31 cellular contexts compared by ENCODE assay signal in the genomic region with DNA sequence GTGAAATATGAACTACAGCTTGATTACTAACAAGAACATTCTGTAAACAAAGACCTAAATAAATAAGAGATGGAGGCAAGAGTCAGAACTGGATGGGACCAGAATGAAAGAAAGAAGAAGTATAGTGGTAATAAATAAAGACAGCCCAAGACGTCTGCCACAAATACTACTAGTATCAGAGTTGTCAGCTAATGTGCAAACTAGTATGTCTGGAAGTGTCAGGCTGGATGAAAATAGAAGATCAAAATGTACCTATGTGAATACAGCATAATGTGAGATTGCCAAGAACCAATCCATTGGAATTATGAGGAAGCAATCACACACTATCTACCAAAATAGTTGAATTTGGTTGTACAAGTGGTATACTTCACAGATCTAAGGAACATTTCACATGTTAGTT.
A peak's percentile ranks its signal among the peaks of the same experiment; 100 is the strongest.
DNase-seq lines count a peak whose midpoint lies in the region; ATAC-seq, FAIRE-seq and TF ChIP-seq lines count a peak whose summit lies in the region.
"Had no signal": no experiment of that assay in that cellular context is flagged by ENCODE, and none has a peak within 500 bp of the region (broad histone marks: within the 10 kb centered on the region; RNA-seq: fewer than 3 reads in every experiment).

No MANE protein-coding gene starts in this region.

- no peaks in the 10 kb centered on the region for H3K27me3 ChIP-seq in GM12878 (replicated peaks in 1 of 2; ENCODE audit: control insufficient read depth in 2 of 2, insufficient read depth in 2 of 2, low read length in 1 of 2)
- peaks cover 3% of the 10 kb centered on the region for H3K27me3 ChIP-seq in neural cell (ENCODE audit: insufficient read depth, low read depth, low read length)
- H3K27me3 ChIP-seq: BE2C; BLaER1; BLaER1 treated with 17β-estradiol and CSF1 and Interleukin-3, amounts not matched to agents 10 nM and 100 nM had no signal

- no peak overlapping the region for H3K27ac ChIP-seq in GM12878 (ENCODE audit: control insufficient read depth, insufficient read depth)
- no peak overlapping the region for H3K27ac ChIP-seq in neural cell (ENCODE audit: low read length)
- H3K27ac ChIP-seq: 22Rv1; A549; BLaER1; BLaER1 treated with 17β-estradiol and CSF1 and Interleukin-3, amounts not matched to agents 10 nM and 100 nM; C4-2B had no signal

- no peaks in the 10 kb centered on the region for H3K9me3 ChIP-seq in GM12878 (replicated peaks; ENCODE audit: control insufficient read depth, insufficient read depth, low read length)
- H3K9me3 ChIP-seq in neural cell (ENCODE audit: low read length) = no peaks in the 10 kb centered on the region
- H3K9me3 ChIP-seq: A549; BE2C; BLaER1; BLaER1 treated with 17β-estradiol and CSF1 and Interleukin-3, amounts not matched to agents 10 nM and 100 nM; Caco-2 had no signal

- ATAC-seq in GM12878 = no peak
- ATAC-seq: A549; CD8-positive, alpha-beta T cell had no signal

- TF ChIP-seq EP300 in GM12878 (IDR thresholded peaks at IDR 0.05; ENCODE audit: borderline replicate concordance in 1 of 2, control insufficient read depth in 1 of 2, low read depth in 2 of 2, low read length in 2 of 2) (no peak), neural cell (conservative IDR thresholded peaks at IDR 0.05; ENCODE audit: poor library complexity, severe bottlenecking) (peak; percentile 57)

- H3K79me2 ChIP-seq in GM12878 (ENCODE audit: control insufficient read depth, insufficient read depth, low read length) (no peaks in the 10 kb centered on the region), neural cell (replicated peaks; ENCODE audit: insufficient read depth, low read length) (no peaks in the 10 kb centered on the region)

- DNase-seq in GM12878 (ENCODE audit: low read depth, low spot score) (no peak), NCI-H82 (lab: John Stamatoyannopoulos, UW) (no peak), ureter (ENCODE audit: low spot score) (no peak)
- DNase-seq: 8988T; ACHN; AML-193; BE2C; C1 segment of cervical spinal cord; Caco-2; Calu3; CD4-positive, alpha-beta memory T cell; CD4-positive, alpha-beta T cell; CD4-positive, CD25-positive, alpha-beta regulatory T cell; CD8-positive, alpha-beta memory T cell; CD8-positive, alpha-beta T cell; COR-L47; DMS 273 treated with DMSO at 0.1 percent for 48 hours; DMS153; DMS53; DMS79; DMS79 treated with DMSO at 0.1 percent for 48 hours; DND-41; EL had no signal

- H4K20me1 ChIP-seq in GM12878 (ENCODE audit: control insufficient read depth, insufficient read depth) (no peaks in the 10 kb centered on the region), neural cell (ENCODE audit: insufficient read depth) (no peaks in the 10 kb centered on the region)
- H4K20me1 ChIP-seq: BLaER1; BLaER1 treated with 17β-estradiol and CSF1 and Interleukin-3, amounts not matched to agents 10 nM and 100 nM had no signal

- TF ChIP-seq RAD21 in GM12878 (IDR thresholded peaks at IDR 0.05; ENCODE audit: insufficient read depth, low read depth, low read length) (no peak), neural cell (conservative IDR thresholded peaks at IDR 0.05) (no peak)

- H3K4me3 ChIP-seq in GM12878 (no peak overlapping the region), neural cell (ENCODE audit: low read length) (no peak overlapping the region)
- H3K4me3 ChIP-seq: A549; BLaER1; BLaER1 treated with 17β-estradiol and CSF1 and Interleukin-3, amounts not matched to agents 10 nM and 100 nM had no signal

- no peak overlapping the region for H3K4me2 ChIP-seq in GM12878 (ENCODE audit: control insufficient read depth, insufficient read depth)
- H3K4me2 ChIP-seq in neural cell (ENCODE audit: low read length) = no peak overlapping the region
- H3K4me2 ChIP-seq: A549; BLaER1; BLaER1 treated with 17β-estradiol and CSF1 and Interleukin-3, amounts not matched to agents 10 nM and 100 nM had no signal

- H3K9me2 ChIP-seq in neural cell (ENCODE audit: insufficient read depth, low read length) = no peaks in the 10 kb centered on the region

- in situ Hi-C loops in GM12878 (cut with MboI) = no loop called here

- TF ChIP-seq POLR2A in GM12878 (IDR thresholded peaks at IDR 0.05; ENCODE audit: low read depth, low read length) = no peak

- no TSS peak for BruUV-seq in GM12878 (replicated peaks; lab: Mats Ljungman, UMichigan)

- RAD21 ChIA-PET in GM12878 (lab: Charles Lee; ENCODE audit: unreplicated experiment) = no interaction called here

- SMC1A ChIA-PET in GM12878 (lab: Charles Lee; ENCODE audit: uncharacterized antibody, unreplicated experiment) = interaction anchor here (4.1 kb wide), 1 partner anchor 9 kb away, joined by 14 read pairs; no protein-coding TSS in a partner anchor

- no peak for TF ChIP-seq CTCF in GM12878 (IDR thresholded peaks at IDR 0.05 in 2 of 3, conservative IDR thresholded peaks at IDR 0.05 in 1 of 3; ENCODE audit: control insufficient read depth in 2 of 3, extremely low read depth in 1 of 3, insufficient read depth in 1 of 3, low read depth in 3 of 3, low read length in 3 of 3)
- TF ChIP-seq CTCF in neural cell (IDR thresholded peaks at IDR 0.05; ENCODE audit: poor library complexity, severe bottlenecking) = no peak

- WGBS in GM12878 (ENCODE audit: insufficient coverage, insufficient replicate concordance, low lambda C conversion rate, missing lambda C conversion rate) = 62% methylated on average over 1 of the region's 1 CpG

- H3K36me3 ChIP-seq in GM12878 (ENCODE audit: control insufficient read depth in 2 of 2, insufficient read depth in 2 of 2, low read length in 1 of 2) = no peaks in the 10 kb centered on the region
- H3K36me3 ChIP-seq in neural cell (ENCODE audit: insufficient read depth, low read length) = no peaks in the 10 kb centered on the region
- H3K36me3 ChIP-seq: BE2C; BLaER1; BLaER1 treated with 17β-estradiol and CSF1 and Interleukin-3, amounts not matched to agents 10 nM and 100 nM had no signal

- H3F3A ChIP-seq in neural cell (ENCODE audit: insufficient read depth, low read length, poor library complexity, severe bottlenecking) = no peaks in the 10 kb centered on the region

- no peak overlapping the region for H2AFZ ChIP-seq in GM12878 (ENCODE audit: control insufficient read depth, low read depth, low read length)
- H2AFZ ChIP-seq in neural cell (ENCODE audit: low read depth, low read length) = no peak overlapping the region

- POLR2A ChIA-PET in GM12878 (lab: Charles Lee) = interaction anchor here (0.7 kb wide), 1 partner anchor 619 kb away, joined by 3 read pairs; no protein-coding TSS in a partner anchor

- CTCF ChIA-PET in GM12878 (lab: Yijun Ruan, JAX) = interaction anchor here (1.5 to 2.0 kb wide), 2 partner anchors 18 to 19 kb away, joined by 3 to 6 read pairs; no protein-coding TSS in a partner anchor

- H3K4me1 ChIP-seq in GM12878 (ENCODE audit: control insufficient read depth, insufficient read depth, low read length) = no peaks in the 10 kb centered on the region
- H3K4me1 ChIP-seq: A549; BE2C; BLaER1; BLaER1 treated with 17β-estradiol and CSF1 and Interleukin-3, amounts not matched to agents 10 nM and 100 nM; Caco-2 had no signal

- intact Hi-C loops in GM12878 (cut with micrococcal nuclease; ENCODE audit: unreplicated experiment) = no loop called here

- peak; percentile 64 for FAIRE-seq in GM12878 (lab: Jason Lieb, UNC)
- FAIRE-seq: A204.1, A549, D721Med had no signal

- H3K9ac ChIP-seq in GM12878 (ENCODE audit: control insufficient read depth, insufficient read depth, low read length) (no peak overlapping the region), neural cell (ENCODE audit: low read length) (no peak overlapping the region)
- H3K9ac ChIP-seq: BLaER1; BLaER1 treated with 17β-estradiol and CSF1 and Interleukin-3, amounts not matched to agents 10 nM and 100 nM had no signal

TF ChIP-seq in GM12878, 131 proteins besides CTCF, POLR2A, EP300 and RAD21:
- TF ChIP-seq CHD4 (IDR thresholded peaks at IDR 0.05) (no peak), HCFC1 (IDR thresholded peaks at IDR 0.05; ENCODE audit: low read length) (no peak), EED (IDR thresholded peaks at IDR 0.05; ENCODE audit: low read depth) (no peak), CREM (IDR thresholded peaks at IDR 0.05; ENCODE audit: low read depth) (no peak)

TF ChIP-seq in neural cell, 6 proteins besides CTCF, POLR2A, EP300 and RAD21:
- TF ChIP-seq MXI1 (conservative IDR thresholded peaks at IDR 0.05; ENCODE audit: poor library complexity, severe bottlenecking) = no peak
- TF ChIP-seq POLR2AphosphoS5 (IDR thresholded peaks at IDR 0.05) = peak; percentile 59
